In genomic region chr1:48841945-48842344, GRCh38 we compare ENCODE assay signal across 32 cellular contexts.
"Had no signal": no experiment of that assay in that cellular context is flagged by ENCODE, and none has a peak within 500 bp of the region (broad histone marks: within the 10 kb centered on the region; RNA-seq: fewer than 3 reads in every experiment).

No MANE protein-coding gene starts in this region.

- H3K9me3 Mint-ChIP-seq: activated CD4-positive, alpha-beta memory T cell treated with anti-CD3 and anti-CD28 coated beads, Interleukin-2, amount 10 ng/mL, durations not matched to agents 7 days and 5 days; activated naive CD4-positive, alpha-beta T cell treated with anti-CD3 and anti-CD28 coated beads, Interleukin-2, amount 10 ng/mL, durations not matched to agents 7 days and 5 days; activated naive CD8-positive, alpha-beta T cell treated with anti-CD3 and anti-CD28 coated beads, Interleukin-2, amount 50 U/mL, for 24 hours; central memory CD8-positive, alpha-beta T cell had no signal

- DNase-seq: activated CD4-positive, alpha-beta memory T cell treated with anti-CD3 and anti-CD28 coated beads, Interleukin-2, amount 10 ng/mL, durations not matched to agents 7 days and 5 days; activated CD4-positive, alpha-beta T cell treated with anti-CD3 and anti-CD28 coated beads for 1 hour; activated CD4-positive, alpha-beta T cell treated with anti-CD3 and anti-CD28 coated beads for 48 hours; activated CD4-positive, CD25-positive, alpha-beta regulatory T cell; activated CD8-positive, alpha-beta memory T cell treated with anti-CD3 and anti-CD28 coated beads for 24 hours; activated CD8-positive, alpha-beta memory T cell treated with anti-CD3 and anti-CD28 coated beads, Interleukin-2, amount 10 ng/mL, durations not matched to agents 7 days and 5 days; activated CD8-positive, alpha-beta memory T cell treated with anti-CD3 and anti-CD28 coated beads, Interleukin-2, amount 50 U/mL, for 48 hours; activated effector memory CD4-positive, alpha-beta T cell treated with Interleukin-2 at 50 U/mL for 16 hours; activated naive CD4-positive, alpha-beta T cell treated with anti-CD3 and anti-CD28 coated beads, Interleukin-2, amount 10 ng/mL, durations not matched to agents 7 days and 5 days; activated naive CD8-positive, alpha-beta T cell treated with anti-CD3 and anti-CD28 coated beads, Interleukin-2, amount 50 U/mL, for 24 hours; activated T-cell treated with anti-CD3 and anti-CD28 coated beads, Interleukin-2, amount 50 U/mL, for 48 hours; anterior cingulate cortex; colonic mucosa; MM.1S; NCI-H1092 treated with DMSO at 0.1 percent for 48 hours; NCI-H1417; NCI-H146; NCI-H187; NCI-H2029 treated with DMSO at 0.1 percent for 48 hours; NCI-H2107; NCI-H2171; NCI-H510A; NCI-H69; NCI-H82; SHP77; SJCRH30; T1000; WERI-Rb-1 had no signal

- ATAC-seq: activated CD8-positive, alpha-beta memory T cell treated with anti-CD3 and anti-CD28 coated beads, Interleukin-2, amount 10 ng/mL, durations not matched to agents 7 days and 5 days; activated naive CD8-positive, alpha-beta T cell treated with anti-CD3 and anti-CD28 coated beads, Interleukin-2, amount 50 U/mL, for 24 hours; Panc1 had no signal

- H3K36me3 ChIP-seq: cardiac muscle cell, colonic mucosa, SJCRH30, WERI-Rb-1 had no signal

- H3K36me3 Mint-ChIP-seq: activated CD8-positive, alpha-beta memory T cell treated with anti-CD3 and anti-CD28 coated beads, Interleukin-2, amount 10 ng/mL, durations not matched to agents 7 days and 5 days; activated naive CD4-positive, alpha-beta T cell treated with anti-CD3 and anti-CD28 coated beads, Interleukin-2, amount 10 ng/mL, durations not matched to agents 7 days and 5 days; activated naive CD8-positive, alpha-beta T cell had no signal

- H3K27ac Mint-ChIP-seq: activated CD4-positive, alpha-beta memory T cell treated with anti-CD3 and anti-CD28 coated beads, Interleukin-2, amount 10 ng/mL, durations not matched to agents 7 days and 5 days; activated CD8-positive, alpha-beta memory T cell treated with anti-CD3 and anti-CD28 coated beads, Interleukin-2, amount 10 ng/mL, durations not matched to agents 7 days and 5 days; activated naive CD4-positive, alpha-beta T cell treated with anti-CD3 and anti-CD28 coated beads, Interleukin-2, amount 10 ng/mL, durations not matched to agents 7 days and 5 days; activated naive CD8-positive, alpha-beta T cell; activated naive CD8-positive, alpha-beta T cell treated with anti-CD3 and anti-CD28 coated beads, Interleukin-2, amount 50 U/mL, for 24 hours had no signal

- H3K27ac ChIP-seq: cardiac muscle cell, colonic mucosa, SJCRH30, WERI-Rb-1 had no signal

- H3K4me3 Mint-ChIP-seq: activated CD4-positive, alpha-beta memory T cell treated with anti-CD3 and anti-CD28 coated beads, Interleukin-2, amount 10 ng/mL, durations not matched to agents 7 days and 5 days; activated CD8-positive, alpha-beta memory T cell treated with anti-CD3 and anti-CD28 coated beads, Interleukin-2, amount 10 ng/mL, durations not matched to agents 7 days and 5 days; activated naive CD4-positive, alpha-beta T cell treated with anti-CD3 and anti-CD28 coated beads, Interleukin-2, amount 10 ng/mL, durations not matched to agents 7 days and 5 days; activated naive CD8-positive, alpha-beta T cell; activated naive CD8-positive, alpha-beta T cell treated with anti-CD3 and anti-CD28 coated beads, Interleukin-2, amount 50 U/mL, for 24 hours; central memory CD8-positive, alpha-beta T cell had no signal

- H3K9me3 ChIP-seq: colonic mucosa, SJCRH30 had no signal

- H3K4me1 Mint-ChIP-seq: activated CD4-positive, alpha-beta memory T cell treated with anti-CD3 and anti-CD28 coated beads, Interleukin-2, amount 10 ng/mL, durations not matched to agents 7 days and 5 days; activated CD8-positive, alpha-beta memory T cell treated with anti-CD3 and anti-CD28 coated beads, Interleukin-2, amount 10 ng/mL, durations not matched to agents 7 days and 5 days; activated naive CD4-positive, alpha-beta T cell treated with anti-CD3 and anti-CD28 coated beads, Interleukin-2, amount 10 ng/mL, durations not matched to agents 7 days and 5 days; activated naive CD8-positive, alpha-beta T cell treated with anti-CD3 and anti-CD28 coated beads, Interleukin-2, amount 50 U/mL, for 24 hours; central memory CD8-positive, alpha-beta T cell had no signal

- H3K4me3 ChIP-seq: cardiac muscle cell, colonic mucosa, SJCRH30 had no signal

- H3K27me3 Mint-ChIP-seq: activated naive CD4-positive, alpha-beta T cell treated with anti-CD3 and anti-CD28 coated beads, Interleukin-2, amount 10 ng/mL, durations not matched to agents 7 days and 5 days had no signal

- H3K27me3 ChIP-seq: colonic mucosa had no signal

- H3K4me1 ChIP-seq: colonic mucosa, SJCRH30 had no signal
